ENCODE assay signal across 18 cellular contexts in genomic region chr17:49226771-49227435, GRCh38. TPM values are rescaled to one million over a fixed set of nuclear protein-coding genes. Genes with fewer than 3 reads are reported as not detected.
"Had no signal": no experiment of that assay in that cellular context is flagged by ENCODE, and none has a peak within 500 bp of the region (broad histone marks: within the 10 kb centered on the region; RNA-seq: fewer than 3 reads in every experiment).

No MANE protein-coding gene starts in this region.

- FAIRE-seq: endometrium had no signal

- H3K36me3 Mint-ChIP-seq: mesothelial cell of epicardium, WTC11 had no signal

- H3K9me3 ChIP-seq: body of pancreas, colonic mucosa, prostate gland, right atrium auricular region, tibial nerve had no signal

- H3K9me3 Mint-ChIP-seq: activated CD4-positive, alpha-beta memory T cell treated with anti-CD3 and anti-CD28 coated beads, Interleukin-2, amount 10 ng/mL, durations not matched to agents 7 days and 5 days; activated naive CD8-positive, alpha-beta T cell treated with anti-CD3 and anti-CD28 coated beads, Interleukin-2, amount 10 ng/mL, durations not matched to agents 7 days and 5 days; activated T-cell treated with anti-CD3 and anti-CD28 coated beads, Interleukin-2, amount 50 U/mL, for 24 hours; activated T-helper 2 cell treated with anti-CD3 and anti-CD28 coated beads, Interferon-gamma antibody, Interleukin-2, Interleukin-4, amounts not matched to agents 10 μg/mL and 5 μg/mL and 100 μg/mL, durations not matched to agents 14 hours and 24 hours and 36 hours; mesothelial cell of epicardium; T-helper 2 cell treated with Interferon-gamma antibody and Interleukin-4, amounts not matched to agents 5 μg/mL and 100 μg/mL, for 36 hours; WTC11 had no signal

- H3K27ac ChIP-seq: body of pancreas, colonic mucosa, prostate gland, right atrium auricular region, tibial nerve had no signal

- H3K36me3 ChIP-seq: colonic mucosa, prostate gland, right atrium auricular region, tibial nerve had no signal

- H3K27ac Mint-ChIP-seq: activated CD4-positive, alpha-beta memory T cell treated with anti-CD3 and anti-CD28 coated beads, Interleukin-2, amount 10 ng/mL, durations not matched to agents 7 days and 5 days; activated CD4-positive, alpha-beta T cell treated with anti-CD3 and anti-CD28 coated beads for 36 hours; activated naive CD8-positive, alpha-beta T cell treated with anti-CD3 and anti-CD28 coated beads, Interleukin-2, amount 10 ng/mL, durations not matched to agents 7 days and 5 days; activated T-cell treated with anti-CD3 and anti-CD28 coated beads, Interleukin-2, amount 50 U/mL, for 24 hours; activated T-helper 2 cell treated with anti-CD3 and anti-CD28 coated beads, Interferon-gamma antibody, Interleukin-2, Interleukin-4, amounts not matched to agents 10 μg/mL and 5 μg/mL and 100 μg/mL, durations not matched to agents 14 hours and 24 hours and 36 hours; mesothelial cell of epicardium; T-helper 2 cell treated with Interferon-gamma antibody and Interleukin-4, amounts not matched to agents 5 μg/mL and 100 μg/mL, for 36 hours; WTC11 had no signal

- H3K4me3 Mint-ChIP-seq: activated CD4-positive, alpha-beta memory T cell treated with anti-CD3 and anti-CD28 coated beads, Interleukin-2, amount 10 ng/mL, durations not matched to agents 7 days and 5 days; activated CD4-positive, alpha-beta T cell treated with anti-CD3 and anti-CD28 coated beads for 36 hours; activated naive CD8-positive, alpha-beta T cell treated with anti-CD3 and anti-CD28 coated beads, Interleukin-2, amount 10 ng/mL, durations not matched to agents 7 days and 5 days; activated T-cell treated with anti-CD3 and anti-CD28 coated beads, Interleukin-2, amount 50 U/mL, for 24 hours; mesothelial cell of epicardium; T-helper 2 cell treated with Interferon-gamma antibody and Interleukin-4, amounts not matched to agents 5 μg/mL and 100 μg/mL, for 36 hours; WTC11 had no signal

- H3K4me3 ChIP-seq: body of pancreas, colonic mucosa, lung, prostate gland, right atrium auricular region, tibial nerve had no signal

RNA-seq across cellular contexts. Expression of gene PHOSPHO1, which starts 3.7 kb away (rescaled TPM):
- total RNA-seq: activated CD4-positive, alpha-beta memory T cell treated with anti-CD3 and anti-CD28 coated beads, Interleukin-2, amount 10 ng/mL, durations not matched to agents 7 days and 5 days; activated CD4-positive, alpha-beta T cell treated with anti-CD3 and anti-CD28 coated beads for 36 hours; activated naive CD8-positive, alpha-beta T cell treated with anti-CD3 and anti-CD28 coated beads, Interleukin-2, amount 10 ng/mL, durations not matched to agents 7 days and 5 days; activated T-helper 2 cell treated with anti-CD3 and anti-CD28 coated beads, Interferon-gamma antibody, Interleukin-2, Interleukin-4, amounts not matched to agents 10 μg/mL and 5 μg/mL and 100 μg/mL, durations not matched to agents 14 hours and 24 hours and 36 hours; colonic mucosa; osteocyte had no signal
- polyA plus RNA-seq: neural cell had no signal

RNA-seq across cellular contexts. Expression of gene ABI3, which starts 16.4 kb away (rescaled TPM):
- polyA plus RNA-seq: keratinocyte, neural cell had no signal

RNA-seq across cellular contexts. Expression of gene GNGT2, which starts 16.5 kb away (rescaled TPM):
- total RNA-seq: mesothelial cell of epicardium, osteocyte had no signal
- polyA plus RNA-seq: keratinocyte, neural cell had no signal
